In genomic region chr6:123972600-123973294, GRCh38 we compare ENCODE assay signal across 30 cellular contexts.
"Had no signal": no experiment of that assay in that cellular context is flagged by ENCODE, and none has a peak within 500 bp of the region (broad histone marks: within the 10 kb centered on the region; RNA-seq: fewer than 3 reads in every experiment).

No MANE protein-coding gene starts in this region.

- H3K4me3 Mint-ChIP-seq: activated CD4-positive, alpha-beta memory T cell treated with anti-CD3 and anti-CD28 coated beads for 36 hours; activated CD4-positive, alpha-beta T cell treated with anti-CD3 and anti-CD28 coated beads for 36 hours; activated CD4-positive, alpha-beta T cell treated with anti-CD3 and anti-CD28 coated beads, Interleukin-2, amount 10 ng/mL, durations not matched to agents 24 days and 14 days; activated CD8-positive, alpha-beta memory T cell treated with anti-CD3 and anti-CD28 coated beads, Interleukin-2, amount 10 ng/mL, durations not matched to agents 7 days and 5 days; activated CD8-positive, alpha-beta T cell treated with anti-CD3 and anti-CD28 coated beads, Interleukin-2, amount 10 ng/mL, durations not matched to agents 7 days and 5 days; activated naive CD4-positive, alpha-beta T cell treated with anti-CD3 and anti-CD28 coated beads for 36 hours; activated naive CD4-positive, alpha-beta T cell treated with anti-CD3 and anti-CD28 coated beads, Interleukin-2, amount 50 U/mL, for 24 hours; activated naive CD8-positive, alpha-beta T cell treated with anti-CD3 and anti-CD28 coated beads for 36 hours; activated naive CD8-positive, alpha-beta T cell treated with anti-CD3 and anti-CD28 coated beads, Interleukin-2, amount 50 U/mL, for 24 hours; activated T-helper 1 cell treated with anti-CD3 and anti-CD28 coated beads, Interleukin-12 subunit alpha, Interleukin-12 subunit beta, Interleukin-2, Interleukin-4 antibody, amounts not matched to agents 30 ng/mL and 10 ng/mL and 1 ng/mL, durations not matched to agents 14 hours and 24 hours and 36 hours had no signal

- H3K4me1 Mint-ChIP-seq: activated CD4-positive, alpha-beta T cell treated with anti-CD3 and anti-CD28 coated beads for 36 hours; activated CD4-positive, alpha-beta T cell treated with anti-CD3 and anti-CD28 coated beads, Interleukin-2, amount 10 ng/mL, durations not matched to agents 24 days and 14 days; activated CD8-positive, alpha-beta memory T cell treated with anti-CD3 and anti-CD28 coated beads, Interleukin-2, amount 10 ng/mL, durations not matched to agents 7 days and 5 days; activated naive CD4-positive, alpha-beta T cell treated with anti-CD3 and anti-CD28 coated beads, Interleukin-2, amount 50 U/mL, for 24 hours; activated naive CD8-positive, alpha-beta T cell treated with anti-CD3 and anti-CD28 coated beads for 36 hours; activated naive CD8-positive, alpha-beta T cell treated with anti-CD3 and anti-CD28 coated beads, Interleukin-2, amount 50 U/mL, for 24 hours had no signal

- H3K36me3 Mint-ChIP-seq: activated CD4-positive, alpha-beta memory T cell treated with anti-CD3 and anti-CD28 coated beads for 36 hours; activated CD8-positive, alpha-beta memory T cell treated with anti-CD3 and anti-CD28 coated beads, Interleukin-2, amount 10 ng/mL, durations not matched to agents 7 days and 5 days; activated naive CD4-positive, alpha-beta T cell treated with anti-CD3 and anti-CD28 coated beads, Interleukin-2, amount 50 U/mL, for 24 hours; activated naive CD8-positive, alpha-beta T cell treated with anti-CD3 and anti-CD28 coated beads for 36 hours had no signal

- H3K9me3 Mint-ChIP-seq: activated CD4-positive, alpha-beta T cell treated with anti-CD3 and anti-CD28 coated beads, Interleukin-2, amount 10 ng/mL, durations not matched to agents 24 days and 14 days; activated naive CD4-positive, alpha-beta T cell treated with anti-CD3 and anti-CD28 coated beads for 36 hours; activated naive CD4-positive, alpha-beta T cell treated with anti-CD3 and anti-CD28 coated beads, Interleukin-2, amount 50 U/mL, for 24 hours; activated naive CD8-positive, alpha-beta T cell treated with anti-CD3 and anti-CD28 coated beads for 36 hours; activated T-helper 1 cell treated with anti-CD3 and anti-CD28 coated beads, Interleukin-12 subunit alpha, Interleukin-12 subunit beta, Interleukin-2, Interleukin-4 antibody, amounts not matched to agents 30 ng/mL and 10 ng/mL and 1 ng/mL, durations not matched to agents 14 hours and 24 hours and 36 hours; activated T-helper 2 cell treated with anti-CD3 and anti-CD28 coated beads, Interferon-gamma antibody, Interleukin-2, Interleukin-4, amounts not matched to agents 10 μg/mL and 5 μg/mL and 100 μg/mL, durations not matched to agents 14 hours and 24 hours and 36 hours had no signal

- ATAC-seq: activated CD4-positive, alpha-beta T cell treated with anti-CD3 and anti-CD28 coated beads for 36 hours; activated CD8-positive, alpha-beta memory T cell treated with anti-CD3 and anti-CD28 coated beads, Interleukin-2, amount 10 ng/mL, durations not matched to agents 7 days and 5 days; activated CD8-positive, alpha-beta T cell treated with anti-CD3 and anti-CD28 coated beads, Interleukin-2, amount 10 ng/mL, durations not matched to agents 7 days and 5 days; activated naive CD8-positive, alpha-beta T cell treated with anti-CD3 and anti-CD28 coated beads, Interleukin-2, amount 50 U/mL, for 24 hours; body of pancreas; gastroesophageal sphincter had no signal

- DNase-seq: activated CD4-positive, alpha-beta memory T cell treated with anti-CD3 and anti-CD28 coated beads for 36 hours; activated CD4-positive, alpha-beta T cell treated with anti-CD3 and anti-CD28 coated beads for 36 hours; activated CD4-positive, alpha-beta T cell treated with anti-CD3 and anti-CD28 coated beads, Interleukin-2, amount 10 ng/mL, durations not matched to agents 24 days and 14 days; activated CD4-positive, CD25-positive, alpha-beta regulatory T cell; activated CD4-positive, CD25-positive, alpha-beta regulatory T cell treated with anti-CD3 and anti-CD28 coated beads, Interleukin-2, amount 50 U/mL, for 72 hours; activated CD8-positive, alpha-beta memory T cell treated with anti-CD3 and anti-CD28 coated beads, Interleukin-2, amount 10 ng/mL, durations not matched to agents 7 days and 5 days; activated CD8-positive, alpha-beta memory T cell treated with anti-CD3 and anti-CD28 coated beads, Interleukin-2, amount 50 U/mL, for 4 hours; activated CD8-positive, alpha-beta T cell treated with anti-CD3 and anti-CD28 coated beads, Interleukin-2, amount 10 ng/mL, durations not matched to agents 7 days and 5 days; activated effector memory CD4-positive, alpha-beta T cell treated with anti-CD3 and anti-CD28 coated beads, Interleukin-2, amount 50 U/mL, for 16 hours; activated naive CD4-positive, alpha-beta T cell treated with anti-CD3 and anti-CD28 coated beads for 36 hours; activated naive CD8-positive, alpha-beta T cell treated with anti-CD3 and anti-CD28 coated beads for 36 hours; activated naive CD8-positive, alpha-beta T cell treated with anti-CD3 and anti-CD28 coated beads, Interleukin-2, amount 50 U/mL, for 24 hours; activated T-cell treated with anti-CD3 and anti-CD28 coated beads, Interleukin-2, amount 50 U/mL, for 1 hour; activated T-cell treated with anti-CD3 and anti-CD28 coated beads, Interleukin-2, amount 50 U/mL, for 48 hours; adrenal gland; amygdala; aorta; body of pancreas; central memory CD4-positive, alpha-beta T cell; cerebellar nuclear complex; colonic mucosa; effector CD8-positive, alpha-beta T cell; esophagus squamous epithelium; foreskin melanocyte; T1000; WERI-Rb-1 had no signal

- H3K27ac Mint-ChIP-seq: activated CD4-positive, alpha-beta memory T cell treated with anti-CD3 and anti-CD28 coated beads for 36 hours; activated CD4-positive, alpha-beta T cell treated with anti-CD3 and anti-CD28 coated beads for 36 hours; activated CD4-positive, alpha-beta T cell treated with anti-CD3 and anti-CD28 coated beads, Interleukin-2, amount 10 ng/mL, durations not matched to agents 24 days and 14 days; activated CD8-positive, alpha-beta memory T cell treated with anti-CD3 and anti-CD28 coated beads, Interleukin-2, amount 10 ng/mL, durations not matched to agents 7 days and 5 days; activated CD8-positive, alpha-beta T cell treated with anti-CD3 and anti-CD28 coated beads, Interleukin-2, amount 10 ng/mL, durations not matched to agents 7 days and 5 days; activated naive CD4-positive, alpha-beta T cell treated with anti-CD3 and anti-CD28 coated beads for 36 hours; activated naive CD4-positive, alpha-beta T cell treated with anti-CD3 and anti-CD28 coated beads, Interleukin-2, amount 50 U/mL, for 24 hours; activated naive CD8-positive, alpha-beta T cell treated with anti-CD3 and anti-CD28 coated beads for 36 hours; activated naive CD8-positive, alpha-beta T cell treated with anti-CD3 and anti-CD28 coated beads, Interleukin-2, amount 50 U/mL, for 24 hours; activated T-helper 1 cell treated with anti-CD3 and anti-CD28 coated beads, Interleukin-12 subunit alpha, Interleukin-12 subunit beta, Interleukin-2, Interleukin-4 antibody, amounts not matched to agents 30 ng/mL and 10 ng/mL and 1 ng/mL, durations not matched to agents 14 hours and 24 hours and 36 hours; activated T-helper 2 cell treated with anti-CD3 and anti-CD28 coated beads, Interferon-gamma antibody, Interleukin-2, Interleukin-4, amounts not matched to agents 10 μg/mL and 5 μg/mL and 100 μg/mL, durations not matched to agents 14 hours and 24 hours and 36 hours had no signal

- H3K27me3 Mint-ChIP-seq: activated CD4-positive, alpha-beta memory T cell treated with anti-CD3 and anti-CD28 coated beads for 36 hours; activated CD4-positive, alpha-beta T cell treated with anti-CD3 and anti-CD28 coated beads for 36 hours; activated CD4-positive, alpha-beta T cell treated with anti-CD3 and anti-CD28 coated beads, Interleukin-2, amount 10 ng/mL, durations not matched to agents 24 days and 14 days; activated CD8-positive, alpha-beta memory T cell treated with anti-CD3 and anti-CD28 coated beads, Interleukin-2, amount 10 ng/mL, durations not matched to agents 7 days and 5 days; activated naive CD4-positive, alpha-beta T cell treated with anti-CD3 and anti-CD28 coated beads, Interleukin-2, amount 50 U/mL, for 24 hours; activated naive CD8-positive, alpha-beta T cell treated with anti-CD3 and anti-CD28 coated beads for 36 hours; activated naive CD8-positive, alpha-beta T cell treated with anti-CD3 and anti-CD28 coated beads, Interleukin-2, amount 50 U/mL, for 24 hours had no signal

- H3K4me3 ChIP-seq: adrenal gland, body of pancreas, colonic mucosa, esophagus squamous epithelium, gastroesophageal sphincter had no signal
